In the genomic region with DNA sequence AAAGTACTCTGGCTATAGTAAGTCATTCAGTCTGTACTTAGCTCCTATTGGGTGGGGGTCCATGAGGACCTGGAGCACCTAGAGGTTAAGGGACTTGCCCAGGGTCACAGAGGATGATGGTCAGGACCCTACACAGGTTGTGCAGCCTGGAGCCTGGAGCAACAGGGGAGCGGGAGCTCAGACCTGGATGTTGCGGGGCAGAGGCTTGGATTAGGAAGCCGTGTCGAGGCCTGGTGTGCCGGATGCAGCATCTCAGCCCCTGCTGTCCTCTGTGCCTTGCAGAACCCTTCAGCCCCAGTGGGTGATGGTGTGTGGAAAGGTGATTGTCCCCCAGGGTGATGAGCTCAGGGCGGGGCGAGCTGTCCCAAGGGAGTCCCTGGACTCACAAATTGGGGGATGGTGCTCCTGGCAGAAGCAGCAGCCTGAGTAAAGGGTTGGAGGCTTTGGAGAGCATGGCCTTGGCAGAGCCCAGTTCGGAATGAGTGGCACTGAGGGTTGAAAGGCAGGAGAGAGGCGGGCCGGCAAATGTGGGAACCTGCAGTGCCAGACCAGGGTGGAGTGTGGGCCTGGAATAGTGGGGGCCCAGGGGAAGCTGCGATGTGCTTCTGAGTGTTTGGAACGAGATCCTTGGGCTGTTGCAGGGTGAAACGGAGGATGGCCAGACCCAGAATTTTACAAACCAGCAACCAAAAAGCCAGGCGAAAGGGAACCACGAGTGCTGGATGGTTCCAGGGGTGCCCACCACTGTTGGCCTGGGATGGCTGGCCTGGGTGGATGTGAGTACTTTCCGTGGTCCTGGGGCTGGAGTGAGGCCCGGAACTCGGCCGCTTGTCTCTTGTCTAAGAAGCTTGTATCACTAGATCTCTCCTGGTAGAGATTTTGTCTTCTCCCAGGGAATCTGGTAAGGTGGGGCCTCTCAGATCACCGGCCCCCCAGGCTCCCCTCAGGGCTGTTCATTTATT, we compare ENCODE assay signal across 1 cellular context.
TF ChIP-seq lines count a peak whose summit lies in the region.

No MANE protein-coding gene starts in this region.

TF ChIP-seq in H1, 55 proteins besides CTCF, POLR2A, EP300 and RAD21:
- TF ChIP-seq KDM4A (IDR thresholded peaks at IDR 0.05; ENCODE audit: low read depth, low read length, severe bottlenecking) (no peak), KDM5A (IDR thresholded peaks at IDR 0.05; ENCODE audit: low read length) (no peak), CHD1 (IDR thresholded peaks at IDR 0.05; ENCODE audit: low read depth, low read length) (no peak), CREB1 (IDR thresholded peaks at IDR 0.05) (no peak), RXRA (IDR thresholded peaks at IDR 0.05; ENCODE audit: insufficient read depth, low read depth, low read length) (no peak), CHD2 (IDR thresholded peaks at IDR 0.05; ENCODE audit: low read length) (no peak)
